ENCODE assay signal across 8 cellular contexts in the genomic region with DNA sequence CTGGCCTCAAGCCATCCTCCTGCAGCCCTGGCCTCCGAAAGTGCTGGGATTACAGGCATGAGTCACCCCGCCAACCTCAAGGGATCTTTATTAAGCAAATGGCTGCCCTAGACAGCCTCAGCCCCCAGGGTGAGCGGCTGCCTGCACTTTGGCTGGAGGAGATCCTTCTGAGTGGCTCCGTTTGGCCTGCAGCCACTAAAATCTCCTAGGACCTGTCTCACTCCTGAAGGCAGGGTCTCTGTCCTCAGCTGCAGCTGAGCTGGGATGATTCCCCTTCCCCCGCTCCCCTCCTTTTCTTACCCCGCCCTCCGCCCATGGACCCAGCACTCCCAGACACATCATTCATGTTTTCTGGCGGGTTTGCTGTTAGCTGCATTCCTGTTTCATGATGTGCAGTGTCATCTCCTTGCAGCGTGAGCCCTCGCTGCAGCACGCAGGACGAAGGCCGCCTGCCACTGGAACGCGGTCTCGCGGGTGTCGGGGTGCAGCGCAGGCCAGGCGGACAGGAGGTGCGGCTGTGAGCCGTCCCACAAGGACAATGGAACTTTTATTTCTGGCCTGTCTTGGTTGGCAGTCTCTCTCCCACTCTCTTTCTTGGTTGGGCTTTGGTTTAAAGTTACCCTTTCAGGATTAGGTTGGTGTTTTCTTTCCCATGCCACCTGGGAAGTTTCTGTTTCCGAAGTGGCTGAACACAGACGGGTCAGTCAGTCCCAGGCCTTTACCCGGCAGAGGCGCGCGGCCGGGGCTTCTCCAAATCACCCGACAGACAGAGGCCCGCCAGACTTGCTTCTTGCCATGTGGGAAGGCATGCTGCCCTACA.
DNase-seq lines count a peak whose midpoint lies in the region; ATAC-seq lines count a peak whose summit lies in the region.

No MANE protein-coding gene starts in this region.

- H2BK12ac ChIP-seq in trophoblast cell (ENCODE audit: low read length) = peak overlapping the region; percentile 13

- H3K79me2 ChIP-seq in trophoblast cell (ENCODE audit: control insufficient read depth, insufficient read depth, low read length, poor library complexity) = no peaks in the 10 kb centered on the region

- no peak overlapping the region for H3K14ac ChIP-seq in trophoblast cell (ENCODE audit: low read length)

- no peak overlapping the region for H3K23ac ChIP-seq in trophoblast cell (ENCODE audit: low read length)

- no peaks in the 10 kb centered on the region for H3K9me3 ChIP-seq in trophoblast cell (ENCODE audit: insufficient read depth, low read depth, low read length)

- no CpG with 5 or more reads among the region's 31 CpGs for WGBS in trophoblast cell (ENCODE audit: extremely low coverage, insufficient coverage, insufficient read length)

- H3K4me2 ChIP-seq in trophoblast cell (ENCODE audit: low read length) = peak overlapping the region; percentile 40

- no peak overlapping the region for H2BK5ac ChIP-seq in trophoblast cell (ENCODE audit: low read depth, low read length, poor library complexity)

- H4K12ac ChIP-seq in trophoblast cell (ENCODE audit: low read depth, low read length) = no peak overlapping the region

- H2AFZ ChIP-seq in trophoblast cell (ENCODE audit: insufficient read depth, low read length, poor library complexity) = peak overlapping the region; percentile 9

- no peak overlapping the region for H3K9ac ChIP-seq in trophoblast cell (ENCODE audit: low read length)

- no peak overlapping the region for H3K18ac ChIP-seq in trophoblast cell (ENCODE audit: low read length)

- H3K79me1 ChIP-seq in trophoblast cell (ENCODE audit: low read length) = peaks cover 9% of the 10 kb centered on the region

- peak overlapping the region; percentile 36 for H2BK120ac ChIP-seq in trophoblast cell (ENCODE audit: insufficient read depth, low read length, poor library complexity)

- ATAC-seq in HG03175 (IDR thresholded peaks at IDR 0.05; ENCODE audit: unreplicated experiment) = no peak

- no peak overlapping the region for H2AK5ac ChIP-seq in trophoblast cell (ENCODE audit: low read length)

- DNase-seq in ELR (ENCODE audit: low read depth) (peak; percentile 92), RPMI7951 (ENCODE audit: low read depth) (peak; percentile 93), fibroblast of the conjunctiva (ENCODE audit: low read depth) (peak; percentile 65), trophoblast cell (peak in 1 of 2 donors; percentile 7), HUDEP-2 (lab: John Stamatoyannopoulos, UW; ENCODE audit: unreplicated experiment in 76 of 76) (no peak), pons (ENCODE audit: low spot score) (no peak), NOMO-1 (lab: John Stamatoyannopoulos, UW; ENCODE audit: unreplicated experiment in 2 of 2) (no peak)

- H4K8ac ChIP-seq in trophoblast cell (ENCODE audit: low read depth, low read length) = no peak overlapping the region

- H3K27me3 ChIP-seq in trophoblast cell (ENCODE audit: insufficient read depth, low read length) = no peaks in the 10 kb centered on the region

- H4K91ac ChIP-seq in trophoblast cell (ENCODE audit: low read depth, low read length) = peak overlapping the region; percentile 39

- no peak overlapping the region for H3K4ac ChIP-seq in trophoblast cell (ENCODE audit: low read depth, low read length)

- H3K27ac ChIP-seq in trophoblast cell (ENCODE audit: low read depth, low read length) = peak overlapping the region; percentile 36

- H3K4me3 ChIP-seq in trophoblast cell (ENCODE audit: low read depth, low read length) = no peak overlapping the region

- H3K36me3 ChIP-seq in trophoblast cell (ENCODE audit: control insufficient read depth in 1 of 2, insufficient read depth in 2 of 2, low read length in 2 of 2) = no peaks in the 10 kb centered on the region

- peaks cover 9 to 14% of the 10 kb centered on the region in 2 experiments for H3K4me1 ChIP-seq in trophoblast cell (ENCODE audit: control insufficient read depth in 1 of 2, insufficient read depth in 2 of 2, low read length in 2 of 2)

Comparison
In these comparisons a context has a peak if more than half of its experiments do, and no peak if none do; other contexts are left out.
1. DNase-seq: peak in ELR (single experiment), RPMI7951 (single experiment) and fibroblast of the conjunctiva (single experiment); none in HUDEP-2 (0 of 76), pons (single experiment) and NOMO-1 (0 of 2).